8 cellular contexts compared by ENCODE assay signal in genomic region chr13:46551410-46552301, GRCh38. TPM values are rescaled to one million over a fixed set of nuclear protein-coding genes. Genes with fewer than 3 reads are reported as not detected.
DNase-seq lines count a peak whose midpoint lies in the region; ATAC-seq and TF ChIP-seq lines count a peak whose summit lies in the region.

No MANE protein-coding gene starts in this region.

- peak; percentile 82 for TF ChIP-seq CTCF in PC-3 (conservative IDR thresholded peaks at IDR 0.05; ENCODE audit: low read depth, low read length)
- TF ChIP-seq CTCF in foreskin fibroblast (IDR thresholded peaks at IDR 0.05; ENCODE audit: low read depth, low read length): peak; percentile 89
- TF ChIP-seq CTCF in neural crest cell (conservative IDR thresholded peaks at IDR 0.05): peak; percentile 91
- peak in 5 of 7 experiments; percentile 59 to 90 (median 83) for TF ChIP-seq CTCF in stomach (IDR thresholded peaks at IDR 0.05)

- no peak overlapping the region for H3K9ac ChIP-seq in PC-3 (ENCODE audit: low read length)

- no peaks in the 10 kb centered on the region for H3F3A ChIP-seq in PC-3 (ENCODE audit: low read length, unreplicated experiment)

- H3K27ac ChIP-seq in PC-3 (ENCODE audit: low read length): no peak overlapping the region
- H3K27ac ChIP-seq in stomach: peak overlapping the region in 4 of 5 donors; percentile 85 to 95 (median 94)

- H3K36me3 ChIP-seq in PC-3 (ENCODE audit: low read depth, low read length) (no peaks in the 10 kb centered on the region; the same call in 1 of the 2 replicates), stomach (no peaks in the 10 kb centered on the region)

- H3K4me3 ChIP-seq in PC-3 (ENCODE audit: low read length) (peak overlapping the region; percentile 77), foreskin fibroblast (ENCODE audit: low read depth in 1 of 2, low read length in 2 of 2) (peak overlapping the region; percentile 90 to 96), stomach (peak overlapping the region; percentile 90 to 96 (median 94))

- H3K4me1 Mint-ChIP-seq in activated T-helper 17 cell treated with anti-CD3 and anti-CD28 coated beads, Interleukin-2, amount 50 U/mL, for 72 hours: peaks cover 21% of the 10 kb centered on the region
- peaks cover 41% of the 10 kb centered on the region for H3K4me1 Mint-ChIP-seq in neural crest cell

- no peak overlapping the region for H3K27ac Mint-ChIP-seq in activated T-helper 17 cell treated with anti-CD3 and anti-CD28 coated beads, Interleukin-2, amount 50 U/mL, for 72 hours
- H3K27ac Mint-ChIP-seq in neural crest cell (ENCODE audit: unreplicated experiment): no peak overlapping the region

- no peak for TF ChIP-seq POLR2A in stomach (IDR thresholded peaks at IDR 0.05)

- CTCF ChIA-PET in PC-3 (lab: Charles Lee): interaction anchor here (0.7 to 1.0 kb wide), 2 partner anchors 51 to 169 kb away, joined by 3 to 6 read pairs; no protein-coding TSS in a partner anchor

- peak; percentile 31 for ATAC-seq in PC-3
- peak; percentile 20 for ATAC-seq in activated T-helper 17 cell treated with anti-CD3 and anti-CD28 coated beads, Interleukin-2, amount 50 U/mL, for 72 hours (replicated peaks)

- no peaks in the 10 kb centered on the region for H3K9me2 ChIP-seq in PC-3 (replicated peaks; ENCODE audit: low read length)

- WGBS in stomach, 5 donors: 25 to 38% (median 28%) methylated on average over 22 of the region's 22 CpGs

- peaks cover 9% of the 10 kb centered on the region; the same call in 1 of the 2 replicates for H4K20me1 ChIP-seq in PC-3 (ENCODE audit: low read length)

- no peak for TF ChIP-seq EP300 in stomach (IDR thresholded peaks at IDR 0.05)

- no TSS peak for BruUV-seq in PC-3 (replicated peaks; lab: Mats Ljungman, UMichigan)

- peak overlapping the region; percentile 95 for H3K4me2 ChIP-seq in PC-3 (ENCODE audit: low read length)

- H3K4me1 ChIP-seq in PC-3 (ENCODE audit: insufficient read depth, low read length) (peaks cover 20% of the 10 kb centered on the region), stomach (peaks cover 11 to 44% (median 25%) of the 10 kb centered on the region in 4 donors)

- peaks cover 7% of the 10 kb centered on the region for H3K27me3 Mint-ChIP-seq in activated T-helper 17 cell treated with anti-CD3 and anti-CD28 coated beads, Interleukin-2, amount 50 U/mL, for 72 hours
- H3K27me3 Mint-ChIP-seq in neural crest cell (ENCODE audit: low read depth): peaks cover 11% of the 10 kb centered on the region

- no peaks in the 10 kb centered on the region for H3K36me3 Mint-ChIP-seq in activated T-helper 17 cell treated with anti-CD3 and anti-CD28 coated beads, Interleukin-2, amount 50 U/mL, for 72 hours (ENCODE audit: low read depth)
- no peaks in the 10 kb centered on the region for H3K36me3 Mint-ChIP-seq in neural crest cell (ENCODE audit: low read depth)

- H3K9me3 ChIP-seq in PC-3 (ENCODE audit: low read length) (no peaks in the 10 kb centered on the region), stomach (no peaks in the 10 kb centered on the region)

- H3K9me3 Mint-ChIP-seq in activated T-helper 17 cell treated with anti-CD3 and anti-CD28 coated beads, Interleukin-2, amount 50 U/mL, for 72 hours: no peaks in the 10 kb centered on the region
- H3K9me3 Mint-ChIP-seq in neural crest cell: no peaks in the 10 kb centered on the region

- DNase-seq in COR-L47 (lab: John Stamatoyannopoulos, UW): peak; percentile 78
- peak; percentile 74 for DNase-seq in HuH-7 (ENCODE audit: low spot score)
- peak; percentile 76 for DNase-seq in PC-3
- peak; percentile 66 to 84 for DNase-seq in foreskin fibroblast
- peak; percentile 81 for DNase-seq in neural crest cell (ENCODE audit: low read depth, low spot score)
- peak; percentile 87 for DNase-seq in stomach
- no peak for DNase-seq in GM19240 (ENCODE audit: insufficient read length, low spot score)

- peaks cover 35% of the 10 kb centered on the region for H3K79me2 ChIP-seq in PC-3 (ENCODE audit: low read length)

- POLR2A ChIA-PET in PC-3 (lab: Charles Lee; ENCODE audit: unreplicated experiment): no interaction called here

- H3K4me3 Mint-ChIP-seq in activated T-helper 17 cell treated with anti-CD3 and anti-CD28 coated beads, Interleukin-2, amount 50 U/mL, for 72 hours: peak overlapping the region; percentile 85
- peak overlapping the region; percentile 96 for H3K4me3 Mint-ChIP-seq in neural crest cell

- peak overlapping the region; percentile 96 for H2AFZ ChIP-seq in PC-3 (ENCODE audit: low read length)

- intact Hi-C loops in PC-3 (cut with micrococcal nuclease) (loop anchor here (1.0 to 10.0 kb wide), 4 partner anchors 51 to 170 kb away; no protein-coding TSS in a partner anchor), stomach (cut with DNase I; ENCODE audit: low total_unique reads) (loop anchor here (10.0 kb wide), 1 partner anchor 53 kb away; no protein-coding TSS in a partner anchor)

- no peaks in the 10 kb centered on the region for H3K27me3 ChIP-seq in PC-3 (ENCODE audit: low read length)
- H3K27me3 ChIP-seq in stomach: no peaks in the 10 kb centered on the region

RNA-seq across cellular contexts. Expression of gene LRCH1, which starts 1.3 kb away (rescaled TPM):
- total RNA-seq in PC-3 (2014; rRNA removed) (4.3 and 7.8 TPM in 2 replicates), neural crest cell (15.4 and 15.8 TPM in 2 replicates), stomach (10 to 100 TPM; 14.2 to 70.6 (median 50.9) TPM)
- total RNA-seq in activated T-helper 17 cell treated with anti-CD3 and anti-CD28 coated beads, Interleukin-2, amount 50 U/mL, for 72 hours: 10 to 100 TPM; 14.7 to 15.3 TPM
- 1 to 10 TPM; 5.4 to 8.4 (median 7.5) TPM for polyA plus RNA-seq in stomach
